In the genomic region with DNA sequence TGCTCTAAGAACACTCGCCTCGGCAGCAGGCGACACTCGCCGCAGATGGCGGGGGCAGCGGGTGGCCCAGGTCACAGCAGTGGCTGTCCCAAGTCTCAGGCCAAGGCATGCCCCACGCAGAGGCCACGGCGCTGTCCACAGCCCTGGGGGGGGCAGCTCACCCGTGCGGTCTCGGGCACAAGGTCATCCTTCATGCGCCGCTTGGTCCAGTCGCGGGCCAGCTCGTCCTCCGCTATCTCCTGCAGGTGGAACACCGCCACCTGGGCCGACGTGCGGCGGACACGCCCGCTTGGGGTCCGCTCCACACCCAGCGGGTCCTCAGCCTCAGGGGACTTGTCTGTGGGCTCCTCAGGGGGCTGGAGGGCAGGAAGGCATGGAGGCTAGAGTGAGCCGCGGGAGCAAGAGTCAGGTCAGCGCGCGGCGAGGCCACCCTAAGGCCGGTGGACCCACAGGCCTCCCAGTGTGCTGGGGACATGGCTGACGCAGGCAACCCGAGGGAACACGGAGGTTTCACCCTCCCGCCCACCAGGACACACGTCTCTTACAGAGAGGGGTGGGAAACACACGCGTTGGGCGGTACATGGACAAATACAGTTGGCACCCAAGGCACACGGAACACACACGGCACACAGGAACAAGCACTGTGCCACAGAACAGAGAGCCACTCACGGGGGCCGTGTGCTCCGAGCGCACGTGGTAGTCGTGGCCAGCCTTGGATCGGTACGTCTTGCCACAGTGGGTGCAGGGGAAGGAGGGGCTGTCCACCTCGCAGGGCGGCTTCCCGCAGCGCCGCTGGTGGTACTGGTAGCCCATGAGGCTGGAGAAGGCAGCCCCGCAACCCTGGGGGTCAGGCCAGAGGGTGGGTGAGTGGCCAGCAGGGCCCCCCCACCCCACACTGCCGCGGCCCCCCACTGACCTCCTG, we compare ENCODE assay signal across 1 cellular context.
TF ChIP-seq lines count a peak whose summit lies in the region.

No MANE protein-coding gene starts in this region.

TF ChIP-seq in IMR-90, 13 proteins besides CTCF, POLR2A, EP300 and RAD21:
- TF ChIP-seq BHLHE40 (IDR thresholded peaks at IDR 0.05; ENCODE audit: low read depth, low read length) (no peak), MAFK (IDR thresholded peaks at IDR 0.05; ENCODE audit: low read depth, low read length) (no peak), NFE2L2 (IDR thresholded peaks at IDR 0.05; ENCODE audit: low read depth, low read length) (no peak), MXI1 (IDR thresholded peaks at IDR 0.05; ENCODE audit: borderline replicate concordance, low read depth, low read length) (no peak), FOS (IDR thresholded peaks at IDR 0.05; ENCODE audit: low read depth, low read length) (no peak), CHD1 (IDR thresholded peaks at IDR 0.05; ENCODE audit: low read depth, low read length) (no peak)
- TF ChIP-seq, protein P1, sequence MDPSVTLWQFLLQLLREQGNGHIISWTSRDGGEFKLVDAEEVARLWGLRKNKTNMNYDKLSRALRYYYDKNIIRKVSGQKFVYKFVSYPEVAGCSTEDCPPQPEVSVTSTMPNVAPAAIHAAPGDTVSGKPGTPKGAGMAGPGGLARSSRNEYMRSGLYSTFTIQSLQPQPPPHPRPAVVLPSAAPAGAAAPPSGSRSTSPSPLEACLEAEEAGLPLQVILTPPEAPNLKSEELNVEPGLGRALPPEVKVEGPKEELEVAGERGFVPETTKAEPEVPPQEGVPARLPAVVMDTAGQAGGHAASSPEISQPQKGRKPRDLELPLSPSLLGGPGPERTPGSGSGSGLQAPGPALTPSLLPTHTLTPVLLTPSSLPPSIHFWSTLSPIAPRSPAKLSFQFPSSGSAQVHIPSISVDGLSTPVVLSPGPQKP (IDR thresholded peaks at IDR 0.05; ENCODE audit: borderline replicate concordance, low read depth, low read length), result no peak
